In genomic region chr15:76642671-76643070, GRCh38 we compare ENCODE assay signal across 14 cellular contexts.
DNase-seq lines count a peak whose midpoint lies in the region; ATAC-seq, FAIRE-seq and TF ChIP-seq lines count a peak whose summit lies in the region.
"Had no signal": no experiment of that assay in that cellular context is flagged by ENCODE, and none has a peak within 500 bp of the region (broad histone marks: within the 10 kb centered on the region; RNA-seq: fewer than 3 reads in every experiment).

No MANE protein-coding gene starts in this region.

- H3K27ac ChIP-seq in RWPE2 (ENCODE audit: poor library complexity, severe bottlenecking) = no peak overlapping the region
- H3K27ac ChIP-seq: left lung, ovary had no signal

- intact Hi-C loops in CD14-positive monocyte (cut with micrococcal nuclease) = no loop called here
- intact Hi-C loops in sciatic nerve (cut with DNase I) = no loop called here

- no peak for ATAC-seq in RWPE2 (ENCODE audit: low read depth)
- ATAC-seq in GM18520 (IDR thresholded peaks at IDR 0.05; ENCODE audit: unreplicated experiment) = no peak
- no peak for ATAC-seq in sciatic nerve
- ATAC-seq: left lung had no signal

- no peak overlapping the region for H3K4me3 ChIP-seq in RWPE2 (ENCODE audit: severe bottlenecking)
- H3K4me3 ChIP-seq in kidney epithelial cell (ENCODE audit: low read depth, low read length) = no peak overlapping the region
- H3K4me3 ChIP-seq: left lung, ovary had no signal

- peak; percentile 32 for TF ChIP-seq CTCF in CD14-positive monocyte (IDR thresholded peaks at IDR 0.05)
- peak; percentile 27 for TF ChIP-seq CTCF in RWPE2 (IDR thresholded peaks at IDR 0.05; ENCODE audit: poor library complexity, severe bottlenecking)
- TF ChIP-seq CTCF in kidney epithelial cell (IDR thresholded peaks at IDR 0.05; ENCODE audit: insufficient read depth, low read length, poor library complexity, severe bottlenecking) = peak; percentile 20

- no peaks in the 10 kb centered on the region for H3K9me3 ChIP-seq in RWPE2 (ENCODE audit: severe bottlenecking)
- H3K9me3 ChIP-seq: left lung, ovary had no signal

- H3K27me3 ChIP-seq in RWPE2 (ENCODE audit: insufficient read depth, poor library complexity, severe bottlenecking) = no peaks in the 10 kb centered on the region
- H3K27me3 ChIP-seq in kidney epithelial cell (ENCODE audit: control insufficient read depth, insufficient read depth, low read length) = no peaks in the 10 kb centered on the region
- H3K27me3 ChIP-seq: left lung, ovary had no signal

- H3K4me3 Mint-ChIP-seq in CD14-positive monocyte = no peak overlapping the region

- DNase-seq in CD14-positive monocyte (ENCODE audit: low spot score) (no peak), GM18507 (ENCODE audit: extremely low spot score, insufficient read length, low read depth) (no peak), RWPE2 (ENCODE audit: low spot score) (no peak), kidney epithelial cell (ENCODE audit: low read depth) (no peak), sciatic nerve (ENCODE audit: low spot score) (no peak), activated gamma-delta T cell (lab: John Stamatoyannopoulos, UW) (no peak), AG08396 (ENCODE audit: low spot score) (no peak)
- DNase-seq: activated naive CD4-positive, alpha-beta T cell; left lung; NCI-H1105; NCI-H774; ovary; stimulated activated CD4-positive, alpha-beta T cell treated with anti-CD3 and anti-CD28 coated beads, Interleukin-4, amount 100 ng/mL, for 24 hours had no signal

- no peak overlapping the region for H3K27ac Mint-ChIP-seq in CD14-positive monocyte

- no peaks in the 10 kb centered on the region for H3K4me1 ChIP-seq in RWPE2 (ENCODE audit: insufficient read depth, poor library complexity, severe bottlenecking)
- H3K4me1 ChIP-seq: left lung had no signal

- no peaks in the 10 kb centered on the region for H3K36me3 ChIP-seq in RWPE2 (ENCODE audit: low read depth)
- no peaks in the 10 kb centered on the region for H3K36me3 ChIP-seq in kidney epithelial cell (ENCODE audit: control insufficient read depth, insufficient read depth, low read length)
- H3K36me3 ChIP-seq: left lung, ovary had no signal

- H3K27me3 Mint-ChIP-seq in CD14-positive monocyte (ENCODE audit: low read depth in 3 of 3) = no peaks in the 10 kb centered on the region

- H3K36me3 Mint-ChIP-seq in CD14-positive monocyte = peaks cover 18 to 28% of the 10 kb centered on the region in 2 donors

- H3K9me3 Mint-ChIP-seq in CD14-positive monocyte = peaks cover 0 to 6% (median 4%) of the 10 kb centered on the region in 7 donors

- FAIRE-seq in GM18507 (lab: Jason Lieb, UNC) = peak; percentile 24

- H3K4me1 Mint-ChIP-seq in CD14-positive monocyte = peaks cover 2% of the 10 kb centered on the region
